8 cellular contexts compared by ENCODE assay signal in genomic region chr7:133434246-133434865, GRCh38.
DNase-seq lines count a peak whose midpoint lies in the region; TF ChIP-seq lines count a peak whose summit lies in the region.

No MANE protein-coding gene starts in this region.

- no peaks in the 10 kb centered on the region for H3K27me3 ChIP-seq in parathyroid adenoma (ENCODE audit: control insufficient read depth, insufficient read depth, low read length)

- no peaks in the 10 kb centered on the region for H3K9me3 ChIP-seq in parathyroid adenoma (ENCODE audit: control insufficient read depth, low read length)

- H3K27ac ChIP-seq in 22Rv1 (no peak overlapping the region), parathyroid adenoma (no peak overlapping the region)

- H3K4me1 ChIP-seq in parathyroid adenoma = no peaks in the 10 kb centered on the region

- peak; percentile 58 for DNase-seq in GM03348 (ENCODE audit: low spot score)
- peak; percentile 11 to 31 for DNase-seq in NCI-H446 (lab: John Stamatoyannopoulos, UW)
- peak; percentile 55 for DNase-seq in dermis blood vessel endothelial cell
- DNase-seq in central memory CD4-positive, alpha-beta T cell = no peak
- no peak for DNase-seq in stimulated activated CD4-positive, alpha-beta T cell treated with anti-CD3 and anti-CD28 coated beads, Interleukin-1b, Interleukin-23, amount 100 ng/mL, for 48 hours
- no peak for DNase-seq in NCI-H1436 treated with DMSO at 0.1 percent for 48 hours (lab: John Stamatoyannopoulos, UW)

- no peak overlapping the region for H3K4me3 ChIP-seq in parathyroid adenoma (ENCODE audit: low read depth, low read length)

- TF ChIP-seq CTCF in 22Rv1 (IDR thresholded peaks at IDR 0.05) (peak; percentile 71), parathyroid adenoma (IDR thresholded peaks at IDR 0.05) (peak; percentile 25)

- H3K36me3 ChIP-seq in parathyroid adenoma (ENCODE audit: control insufficient read depth, insufficient read depth, low read length) = no peaks in the 10 kb centered on the region

- no peak overlapping the region for H3K4me2 ChIP-seq in parathyroid adenoma (ENCODE audit: low read length)

- no peak overlapping the region for H2AFZ ChIP-seq in parathyroid adenoma

- H3K79me2 ChIP-seq in parathyroid adenoma = peaks cover 6% of the 10 kb centered on the region

- H3K9ac ChIP-seq in parathyroid adenoma = no peak overlapping the region

Comparison
In these comparisons a context has a peak if more than half of its experiments do, and no peak if none do; other contexts are left out.
1. DNase-seq: peak in GM03348 (single experiment), NCI-H446 (2 of 2) and dermis blood vessel endothelial cell (single experiment); none in central memory CD4-positive, alpha-beta T cell (single experiment), stimulated activated CD4-positive, alpha-beta T cell treated with anti-CD3 and anti-CD28 coated beads, Interleukin-1b, Interleukin-23, amount 100 ng/mL, for 48 hours (single experiment) and NCI-H1436 treated with DMSO at 0.1 percent for 48 hours (single experiment).